ENCODE assay signal across 8 cellular contexts in the genomic region with DNA sequence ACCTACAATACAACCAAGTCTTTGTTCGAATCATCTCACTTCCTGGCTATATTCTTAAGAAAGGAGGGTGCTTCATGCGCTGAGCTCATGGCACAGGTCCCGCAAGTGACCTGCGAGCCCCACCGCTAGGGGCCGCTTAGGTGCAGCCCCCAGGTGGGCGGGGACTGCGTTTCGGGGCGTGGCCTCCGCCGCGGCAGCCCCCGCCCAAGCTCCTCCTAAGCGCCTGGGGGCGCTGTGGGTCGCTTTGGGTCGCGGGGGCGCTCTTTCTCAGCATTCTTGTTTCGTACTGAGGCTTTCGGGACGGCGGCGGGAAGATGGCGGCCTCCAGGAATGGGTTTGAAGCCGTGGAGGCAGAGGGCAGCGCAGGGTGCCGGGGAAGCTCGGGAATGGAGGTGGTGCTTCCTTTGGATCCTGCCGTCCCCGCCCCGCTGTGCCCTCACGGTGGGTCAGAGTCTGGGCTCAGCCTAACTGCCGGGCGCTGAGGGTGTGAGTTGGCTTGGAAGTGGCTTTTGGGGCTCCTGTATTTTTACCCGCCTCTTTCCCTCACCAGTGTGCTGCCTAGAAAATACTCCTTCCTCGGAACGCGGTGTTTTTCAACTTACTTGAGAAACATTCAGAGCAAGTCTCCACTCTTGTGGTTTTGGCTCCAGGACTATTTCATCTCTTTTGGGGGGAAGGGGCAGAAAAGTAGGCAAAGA. TPM values are rescaled to one million over a fixed set of nuclear protein-coding genes. Genes with fewer than 3 reads are reported as not detected.
A peak's percentile ranks its signal among the peaks of the same experiment; 100 is the strongest.
DNase-seq lines count a peak whose midpoint lies in the region; ATAC-seq and TF ChIP-seq lines count a peak whose summit lies in the region.

A gene with protein sequence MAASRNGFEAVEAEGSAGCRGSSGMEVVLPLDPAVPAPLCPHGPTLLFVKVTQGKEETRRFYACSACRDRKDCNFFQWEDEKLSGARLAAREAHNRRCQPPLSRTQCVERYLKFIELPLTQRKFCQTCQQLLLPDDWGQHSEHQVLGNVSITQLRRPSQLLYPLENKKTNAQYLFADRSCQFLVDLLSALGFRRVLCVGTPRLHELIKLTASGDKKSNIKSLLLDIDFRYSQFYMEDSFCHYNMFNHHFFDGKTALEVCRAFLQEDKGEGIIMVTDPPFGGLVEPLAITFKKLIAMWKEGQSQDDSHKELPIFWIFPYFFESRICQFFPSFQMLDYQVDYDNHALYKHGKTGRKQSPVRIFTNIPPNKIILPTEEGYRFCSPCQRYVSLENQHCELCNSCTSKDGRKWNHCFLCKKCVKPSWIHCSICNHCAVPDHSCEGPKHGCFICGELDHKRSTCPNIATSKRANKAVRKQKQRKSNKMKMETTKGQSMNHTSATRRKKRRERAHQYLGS (plus strand): TSS at position 279 of the 698 bp plus-strand sequence. CDS start 36 bp downstream, at position 315.

- H3K9me2 ChIP-seq in GM23248 (ENCODE audit: insufficient read depth): no peaks in the 10 kb centered on the region

- peak within 1 kb of the TSS; percentile 98 for H2AFZ ChIP-seq in GM23248

- H3K9ac ChIP-seq in GM23248: peak within 1 kb of the TSS; percentile 83

- peaks cover 15% of the 10 kb centered on the region for H3K79me2 ChIP-seq in GM23248 (ENCODE audit: insufficient read depth)

- H3K9me3 ChIP-seq in GM23248 (ENCODE audit: low read depth): no peaks in the 10 kb centered on the region

- peaks cover 23% of the 10 kb centered on the region for H3K4me1 ChIP-seq in GM23248 (ENCODE audit: insufficient read depth)

- H3K27me3 Mint-ChIP-seq in natural killer cell treated with Interleukin-12 subunit alpha and Interleukin-12 subunit beta and Interleukin-15 and Interleukin-18, amount 100 ng/mL, for 72 hours: peaks cover 0 to 9% of the 10 kb centered on the region in 2 donors

- H3K36me3 ChIP-seq in GM23248 (ENCODE audit: low read depth): peaks cover 3% of the 10 kb centered on the region; the same call in 1 of the 2 replicates

- no peaks in the 10 kb centered on the region for H4K20me1 ChIP-seq in GM23248 (ENCODE audit: insufficient read depth)

- H3K4me3 ChIP-seq in GM23248: peak within 1 kb of the TSS; percentile 97
- H3K4me3 ChIP-seq in fibroblast of mammary gland (ENCODE audit: control insufficient read depth, low read depth, low read length): peak within 1 kb of the TSS; percentile 94

- H3K27me3 ChIP-seq in GM23248 (replicated peaks; ENCODE audit: insufficient read depth): no peaks in the 10 kb centered on the region

- H3K27ac ChIP-seq in GM23248: peak within 1 kb of the TSS; percentile 51

- in situ Hi-C loops in GM23248 (cut with MboI): no loop called here

- TF ChIP-seq CTCF in fibroblast of mammary gland (conservative IDR thresholded peaks at IDR 0.05; ENCODE audit: control insufficient read depth, insufficient read depth, low read depth, low read length): peak; percentile 68

- H3K36me3 Mint-ChIP-seq in natural killer cell treated with Interleukin-12 subunit alpha and Interleukin-12 subunit beta and Interleukin-15 and Interleukin-18, amount 100 ng/mL, for 72 hours: peaks cover 6% of the 10 kb centered on the region

- DNase-seq in EL (peak; percentile 85), GM23248 (peak; percentile 92), Kasumi-1 (lab: John Stamatoyannopoulos, UW) (peak; percentile 85 to 92), RKO (ENCODE audit: low spot score) (peak; percentile 87), activated T-helper 1 cell treated with Interleukin-2 at 50 U/mL for 16 hours (ENCODE audit: low read depth) (peak; percentile 89), fibroblast of mammary gland (ENCODE audit: low read depth) (peak; percentile 88)
- DNase-seq in natural killer cell treated with Interleukin-12 subunit alpha and Interleukin-12 subunit beta and Interleukin-15 and Interleukin-18, amount 100 ng/mL, for 72 hours (ENCODE audit: low spot score): peak; percentile 91
- DNase-seq in stimulated activated naive CD8-positive, alpha-beta T cell treated with anti-CD3 and anti-CD28 coated beads, Interleukin-15, Interleukin-2, amounts not matched to agents 100 U/mL and 50 U/mL, for 24 hours: peak; percentile 88

- H3K4me3 Mint-ChIP-seq in natural killer cell treated with Interleukin-12 subunit alpha and Interleukin-12 subunit beta and Interleukin-15 and Interleukin-18, amount 100 ng/mL, for 72 hours: peak within 1 kb of the TSS; percentile 96

- H3K4me2 ChIP-seq in GM23248 (ENCODE audit: unreplicated experiment): peak within 1 kb of the TSS; percentile 96

- ATAC-seq in natural killer cell treated with Interleukin-12 subunit alpha and Interleukin-12 subunit beta and Interleukin-15 and Interleukin-18, amount 100 ng/mL, for 72 hours: peak; percentile 100
- ATAC-seq in stimulated activated naive CD8-positive, alpha-beta T cell treated with anti-CD3 and anti-CD28 coated beads, Interleukin-15, Interleukin-2, amounts not matched to agents 100 U/mL and 50 U/mL, for 24 hours: peak; percentile 98

- WGBS in GM23248 (ENCODE audit: low coverage in 1 of 2, low lambda C conversion rate in 2 of 2, missing lambda C conversion rate in 2 of 2), 2 experiments: 4% methylated on average over 40 of the region's 40 CpGs

- H3K9me3 Mint-ChIP-seq in natural killer cell treated with Interleukin-12 subunit alpha and Interleukin-12 subunit beta and Interleukin-15 and Interleukin-18, amount 100 ng/mL, for 72 hours: no peaks in the 10 kb centered on the region

- peaks cover 11 to 13% of the 10 kb centered on the region in 2 donors for H3K4me1 Mint-ChIP-seq in natural killer cell treated with Interleukin-12 subunit alpha and Interleukin-12 subunit beta and Interleukin-15 and Interleukin-18, amount 100 ng/mL, for 72 hours (ENCODE audit: low read depth in 2 of 2)

- peaks cover 17% of the 10 kb centered on the region for H3F3A ChIP-seq in GM23248 (ENCODE audit: insufficient read depth)

- peak within 1 kb of the TSS; percentile 86 to 92 for H3K27ac Mint-ChIP-seq in natural killer cell treated with Interleukin-12 subunit alpha and Interleukin-12 subunit beta and Interleukin-15 and Interleukin-18, amount 100 ng/mL, for 72 hours

RNA-seq across cellular contexts. Expression of the gene that starts here (rescaled TPM):
- 13.2 and 13.3 TPM in 2 replicates for total RNA-seq in GM23248 (2014; rRNA removed; shearing (Covaris generic))
- polyA plus RNA-seq in GM23248 (2016; fragmentation: Nextera tagmentation; extraction: Ambion mirVana): 8.8 and 9.5 TPM in 2 replicates
- total RNA-seq in natural killer cell treated with Interleukin-12 subunit alpha and Interleukin-12 subunit beta and Interleukin-15 and Interleukin-18, amount 100 ng/mL, for 72 hours: 10 to 100 TPM; 14.7 to 21.8 TPM

Comparison
In these comparisons a context has a peak if more than half of its experiments do, and no peak if none do; other contexts are left out.
1. Peak in every context shown above with its lines: DNase-seq, ATAC-seq, H3K4me3 ChIP-seq and H3K27ac ChIP-seq.